Comparison of ENCODE assay signal across 15 cellular contexts in genomic region chr15:61656391-61656790, GRCh38.
DNase-seq lines count a peak whose midpoint lies in the region; ATAC-seq and TF ChIP-seq lines count a peak whose summit lies in the region.
"Had no signal": no experiment of that assay in that cellular context is flagged by ENCODE, and none has a peak within 500 bp of the region (broad histone marks: within the 10 kb centered on the region; RNA-seq: fewer than 3 reads in every experiment).

No MANE protein-coding gene starts in this region.

- no peak overlapping the region for H3K18ac ChIP-seq in neuronal stem cell (ENCODE audit: low read length)

- H3K27me3 Mint-ChIP-seq in GM23338 (ENCODE audit: insufficient read depth, low read depth, poor library complexity) (peaks cover 4% of the 10 kb centered on the region), Calu3 (ENCODE audit: unreplicated experiment) (peaks cover 48% of the 10 kb centered on the region)
- H3K27me3 Mint-ChIP-seq: IgD-negative memory B cell had no signal

- H3K79me1 ChIP-seq in neuronal stem cell (ENCODE audit: low read depth, low read length) = no peaks in the 10 kb centered on the region

- CTCF ChIA-PET in Calu3 (lab: Charles Lee) = no interaction called here

- H3K27ac ChIP-seq in GM23338 (ENCODE audit: low read depth) (no peak overlapping the region), caudate nucleus (ENCODE audit: low read depth, low read length) (peak overlapping the region; percentile 75), neuronal stem cell (replicated peaks; ENCODE audit: low read length) (no peak overlapping the region), tibial artery (peak overlapping the region; percentile 64 to 68), tibial nerve (peak overlapping the region in 2 of 4 donors; percentile 13 to 88)
- H3K27ac ChIP-seq: BLaER1 treated with 17β-estradiol and CSF1 and Interleukin-3, amounts not matched to agents 10 nM and 100 nM had no signal

- H3K9me3 Mint-ChIP-seq in GM23338 (peaks cover 5% of the 10 kb centered on the region; the same call in 1 of the 3 replicates), Calu3 (ENCODE audit: low read depth, unreplicated experiment) (no peaks in the 10 kb centered on the region)
- H3K9me3 Mint-ChIP-seq: CD8-positive, alpha-beta T cell had no signal

- no peaks in the 10 kb centered on the region for H3F3A ChIP-seq in GM23338 (replicated peaks; ENCODE audit: low read depth)

- no peak overlapping the region for H2AK5ac ChIP-seq in neuronal stem cell (ENCODE audit: low read depth, low read length)

- no peaks in the 10 kb centered on the region for H3K9me3 ChIP-seq in neuronal stem cell (replicated peaks in 1 of 2; ENCODE audit: control insufficient read depth in 2 of 2, insufficient read depth in 1 of 2, low read depth in 1 of 2, low read length in 2 of 2)
- H3K9me3 ChIP-seq in tibial artery = no peaks in the 10 kb centered on the region
- peaks cover 0 to 7% (median 0%) of the 10 kb centered on the region in 4 donors for H3K9me3 ChIP-seq in tibial nerve

- no peak overlapping the region for H3K4ac ChIP-seq in neuronal stem cell (ENCODE audit: low read length)

- H3K27me3 ChIP-seq in GM23338 (ENCODE audit: insufficient read depth) (no peaks in the 10 kb centered on the region), neuronal stem cell (ENCODE audit: control insufficient read depth in 3 of 3, insufficient read depth in 3 of 3, low read depth in 1 of 3, low read length in 3 of 3) (no peaks in the 10 kb centered on the region), tibial artery (no peaks in the 10 kb centered on the region), tibial nerve (no peaks in the 10 kb centered on the region)
- H3K27me3 ChIP-seq: BLaER1 treated with 17β-estradiol and CSF1 and Interleukin-3, amounts not matched to agents 10 nM and 100 nM had no signal

- no peak overlapping the region for H3K9ac ChIP-seq in neuronal stem cell (ENCODE audit: low read depth, low read length, poor library complexity)
- H3K9ac ChIP-seq: BLaER1 treated with 17β-estradiol and CSF1 and Interleukin-3, amounts not matched to agents 10 nM and 100 nM had no signal

- no peak overlapping the region for H2BK15ac ChIP-seq in neuronal stem cell (ENCODE audit: low read length)

- no peak overlapping the region for H3K14ac ChIP-seq in neuronal stem cell (ENCODE audit: low read length)

- no peaks in the 10 kb centered on the region for H4K20me1 ChIP-seq in GM23338 (replicated peaks; ENCODE audit: insufficient read depth)
- H4K20me1 ChIP-seq: BLaER1 treated with 17β-estradiol and CSF1 and Interleukin-3, amounts not matched to agents 10 nM and 100 nM had no signal

- H2BK5ac ChIP-seq in neuronal stem cell (ENCODE audit: low read length) = no peak overlapping the region

- no peak overlapping the region for H3K23ac ChIP-seq in neuronal stem cell (ENCODE audit: low read depth, low read length, poor library complexity)

- H4K8ac ChIP-seq in neuronal stem cell (ENCODE audit: low read depth, low read length) = no peak overlapping the region

- H3K36me3 ChIP-seq in GM23338 (ENCODE audit: insufficient read depth) (no peaks in the 10 kb centered on the region), neuronal stem cell (replicated peaks in 1 of 2; ENCODE audit: control insufficient read depth in 2 of 2, insufficient read depth in 2 of 2, low read length in 2 of 2) (no peaks in the 10 kb centered on the region), tibial artery (no peaks in the 10 kb centered on the region), tibial nerve (no peaks in the 10 kb centered on the region)
- H3K36me3 ChIP-seq: BLaER1 treated with 17β-estradiol and CSF1 and Interleukin-3, amounts not matched to agents 10 nM and 100 nM had no signal

- H3K27ac Mint-ChIP-seq in GM23338 (no peak overlapping the region), Calu3 (ENCODE audit: unreplicated experiment) (no peak overlapping the region)
- H3K27ac Mint-ChIP-seq: B cell; CD8-positive, alpha-beta T cell; H9; IgD-negative memory B cell had no signal

- H3K4me2 ChIP-seq in GM23338 (no peak overlapping the region), neuronal stem cell (ENCODE audit: insufficient read depth, low read length, poor library complexity, severe bottlenecking) (no peak overlapping the region)
- H3K4me2 ChIP-seq: BLaER1 treated with 17β-estradiol and CSF1 and Interleukin-3, amounts not matched to agents 10 nM and 100 nM had no signal

- no peak overlapping the region for H4K91ac ChIP-seq in neuronal stem cell (ENCODE audit: low read depth, low read length, poor library complexity)

- H2BK120ac ChIP-seq in neuronal stem cell (ENCODE audit: low read depth, low read length) = no peak overlapping the region

- no peak overlapping the region for H3K4me3 Mint-ChIP-seq in GM23338
- H3K4me3 Mint-ChIP-seq in Calu3 (ENCODE audit: low read depth, unreplicated experiment) = no peak overlapping the region
- H3K4me3 Mint-ChIP-seq: B cell; CD8-positive, alpha-beta T cell; H9; IgD-negative memory B cell had no signal

- H2AFZ ChIP-seq in GM23338 = 0 out of 2 replicates have a peak overlapping the region, but pooled peaks have one; percentile 38
- peak overlapping the region; percentile 46 for H2AFZ ChIP-seq in neuronal stem cell (ENCODE audit: low read length)

- no peak for ATAC-seq in GM23338
- ATAC-seq: CD8-positive, alpha-beta T cell; HepG2 had no signal

- no peak for TF ChIP-seq POLR2A in tibial nerve (IDR thresholded peaks at IDR 0.05)

- no peaks in the 10 kb centered on the region for H3K36me3 Mint-ChIP-seq in GM23338 (ENCODE audit: low read depth)
- H3K36me3 Mint-ChIP-seq in Calu3 (ENCODE audit: insufficient read depth, unreplicated experiment) = no peaks in the 10 kb centered on the region
- H3K36me3 Mint-ChIP-seq: CD8-positive, alpha-beta T cell; IgD-negative memory B cell had no signal

- DNase-seq in GM23338 (ENCODE audit: low spot score) (no peak), caudate nucleus (lab: John Stamatoyannopoulos, UW) (no peak), neuronal stem cell (ENCODE audit: low spot score) (no peak), tibial artery (no peak), Calu3 (no peak), tibial nerve (ENCODE audit: low spot score in 2 of 2) (no peak), cerebellar cortex (ENCODE audit: low spot score) (no peak)
- DNase-seq: CD8-positive, alpha-beta T cell; COR-L47; GOT3; H9 had no signal

- no peaks in the 10 kb centered on the region for H3K79me2 ChIP-seq in GM23338 (replicated peaks; ENCODE audit: insufficient read depth)

- H3K4me3 ChIP-seq in GM23338 (no peak overlapping the region), neuronal stem cell (ENCODE audit: low read length in 2 of 2) (no peak overlapping the region), tibial artery (no peak overlapping the region), tibial nerve (no peak overlapping the region)
- H3K4me3 ChIP-seq: BLaER1 treated with 17β-estradiol and CSF1 and Interleukin-3, amounts not matched to agents 10 nM and 100 nM had no signal

- no CpG with 5 or more reads among the region's 11 CpGs for WGBS in neuronal stem cell (ENCODE audit: extremely low coverage in 2 of 2, insufficient read length in 2 of 2, insufficient replicate concordance in 1 of 2), 2 donors
- WGBS in tibial nerve, 2 donors = 87 to 90% methylated on average over 11 of the region's 11 CpGs

- H2BK12ac ChIP-seq in neuronal stem cell (ENCODE audit: low read length) = no peak overlapping the region

- H3K4me1 ChIP-seq in GM23338 (ENCODE audit: insufficient read depth) (peaks cover 15% of the 10 kb centered on the region), neuronal stem cell (ENCODE audit: control insufficient read depth in 2 of 2, insufficient read depth in 1 of 2, low read depth in 1 of 2, low read length in 2 of 2) (peaks cover 0 to 10% of the 10 kb centered on the region in 2 donors), tibial artery (peaks cover 0 to 24% (median 3%) of the 10 kb centered on the region in 4 donors), tibial nerve (peaks cover 0 to 21% (median 0%) of the 10 kb centered on the region in 4 donors)

- TF ChIP-seq EP300 in tibial nerve (IDR thresholded peaks at IDR 0.05) = no peak

- BruUV-seq in Calu3 (replicated peaks; lab: Mats Ljungman, UMichigan) = no TSS peak

- intact Hi-C loops in tibial artery (cut with DNase I; ENCODE audit: low total_unique reads) (no loop called here), Calu3 (cut with micrococcal nuclease; ENCODE audit: unreplicated experiment) (no loop called here)

- TF ChIP-seq CTCF in GM23338 (conservative IDR thresholded peaks at IDR 0.05; ENCODE audit: low read depth in 2 of 2) (no peak), tibial artery (IDR thresholded peaks at IDR 0.05) (no peak), Calu3 (IDR thresholded peaks at IDR 0.05; ENCODE audit: unreplicated experiment) (no peak), tibial nerve (IDR thresholded peaks at IDR 0.05) (no peak)

- H3K9me2 ChIP-seq in GM23338 (ENCODE audit: insufficient read depth) = 0 out of 2 replicates have a peak, but pooled peaks cover 4% of the 10 kb centered on the region

- H3K4me1 Mint-ChIP-seq in GM23338 (peaks cover 29% of the 10 kb centered on the region), Calu3 (ENCODE audit: low read depth, unreplicated experiment) (no peaks in the 10 kb centered on the region)
- H3K4me1 Mint-ChIP-seq: B cell, IgD-negative memory B cell had no signal

TF ChIP-seq in GM23338, 12 proteins besides CTCF, POLR2A, EP300 and RAD21 (continues in another document):
- TF ChIP-seq JUNB (IDR thresholded peaks at IDR 0.05; ENCODE audit: unreplicated experiment) = no peak
- TF ChIP-seq ETS1 (IDR thresholded peaks at IDR 0.05) = no peak

Comparison
In these comparisons a context has a peak if more than half of its experiments do, and no peak if none do; other contexts are left out.
1. H3K27ac ChIP-seq: peak in caudate nucleus (single experiment) and tibial artery (2 of 2); none in GM23338 (single experiment) and neuronal stem cell (single experiment).